In genomic region chr16:21170116-21170515, GRCh38 we compare ENCODE assay signal across 9 cellular contexts. TPM values are rescaled to one million over a fixed set of nuclear protein-coding genes. Genes with fewer than 3 reads are reported as not detected.
"Had no signal": no experiment of that assay in that cellular context is flagged by ENCODE, and none has a peak within 500 bp of the region (broad histone marks: within the 10 kb centered on the region; RNA-seq: fewer than 3 reads in every experiment).

No MANE protein-coding gene starts in this region.

RNA-seq across cellular contexts. Expression of gene DNAH3, which starts 19.5 kb away (rescaled TPM):
- total RNA-seq: OCI-LY7, RPMI7951, SJCRH30 had no signal

RNA-seq across cellular contexts. Expression of gene ZP2, which starts 41.3 kb away (rescaled TPM):
- total RNA-seq: OCI-LY7, PC-3, PC-9, Right ventricle myocardium inferior, Right ventricle myocardium superior, RPMI7951, SJCRH30, SJSA1, SK-MEL-5 had no signal
